In the genomic region with DNA sequence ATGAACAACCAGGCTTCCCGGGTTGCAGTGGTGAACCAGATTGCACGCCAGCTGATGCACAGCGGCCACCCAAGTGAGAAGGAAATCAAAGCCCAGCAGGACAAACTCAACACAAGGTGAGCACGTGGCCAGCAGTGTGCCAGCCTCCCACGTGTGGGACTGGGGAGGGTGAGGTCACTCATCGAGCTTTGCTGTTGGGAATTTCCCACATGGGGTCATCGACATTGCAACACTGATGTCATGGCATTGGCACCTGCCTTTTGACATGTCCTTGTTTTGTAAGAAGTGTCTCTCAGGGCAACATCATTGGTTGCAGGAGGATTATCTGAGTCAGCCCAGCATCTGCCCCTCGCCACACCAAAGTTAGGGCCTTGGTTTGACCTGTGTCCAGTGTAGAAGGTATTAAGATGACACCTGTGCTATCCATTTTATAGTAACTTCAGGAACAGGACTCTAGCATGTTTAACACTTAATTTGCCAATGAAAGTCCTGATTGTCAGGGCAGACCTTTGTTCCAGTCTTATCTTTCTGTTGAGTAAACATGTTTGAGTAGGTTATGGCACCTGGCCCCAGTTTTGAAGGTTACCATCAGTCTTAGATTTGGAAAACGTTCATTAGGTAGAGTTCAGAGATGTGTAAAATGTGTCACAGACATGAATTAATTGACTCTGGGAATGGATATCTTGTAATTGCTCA, we compare ENCODE assay signal across 2 cellular contexts.
A peak's percentile ranks its signal among the peaks of the same experiment; 100 is the strongest.
TF ChIP-seq lines count a peak whose summit lies in the region.

No MANE protein-coding gene starts in this region.

TF ChIP-seq in A549, 52 proteins besides CTCF, POLR2A, EP300 and RAD21 (continued from another document):
- TF ChIP-seq, protein P1, sequence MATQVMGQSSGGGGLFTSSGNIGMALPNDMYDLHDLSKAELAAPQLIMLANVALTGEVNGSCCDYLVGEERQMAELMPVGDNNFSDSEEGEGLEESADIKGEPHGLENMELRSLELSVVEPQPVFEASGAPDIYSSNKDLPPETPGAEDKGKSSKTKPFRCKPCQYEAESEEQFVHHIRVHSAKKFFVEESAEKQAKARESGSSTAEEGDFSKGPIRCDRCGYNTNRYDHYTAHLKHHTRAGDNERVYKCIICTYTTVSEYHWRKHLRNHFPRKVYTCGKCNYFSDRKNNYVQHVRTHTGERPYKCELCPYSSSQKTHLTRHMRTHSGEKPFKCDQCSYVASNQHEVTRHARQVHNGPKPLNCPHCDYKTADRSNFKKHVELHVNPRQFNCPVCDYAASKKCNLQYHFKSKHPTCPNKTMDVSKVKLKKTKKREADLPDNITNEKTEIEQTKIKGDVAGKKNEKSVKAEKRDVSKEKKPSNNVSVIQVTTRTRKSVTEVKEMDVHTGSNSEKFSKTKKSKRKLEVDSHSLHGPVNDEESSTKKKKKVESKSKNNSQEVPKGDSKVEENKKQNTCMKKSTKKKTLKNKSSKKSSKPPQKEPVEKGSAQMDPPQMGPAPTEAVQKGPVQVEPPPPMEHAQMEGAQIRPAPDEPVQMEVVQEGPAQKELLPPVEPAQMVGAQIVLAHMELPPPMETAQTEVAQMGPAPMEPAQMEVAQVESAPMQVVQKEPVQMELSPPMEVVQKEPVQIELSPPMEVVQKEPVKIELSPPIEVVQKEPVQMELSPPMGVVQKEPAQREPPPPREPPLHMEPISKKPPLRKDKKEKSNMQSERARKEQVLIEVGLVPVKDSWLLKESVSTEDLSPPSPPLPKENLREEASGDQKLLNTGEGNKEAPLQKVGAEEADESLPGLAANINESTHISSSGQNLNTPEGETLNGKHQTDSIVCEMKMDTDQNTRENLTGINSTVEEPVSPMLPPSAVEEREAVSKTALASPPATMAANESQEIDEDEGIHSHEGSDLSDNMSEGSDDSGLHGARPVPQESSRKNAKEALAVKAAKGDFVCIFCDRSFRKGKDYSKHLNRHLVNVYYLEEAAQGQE (IDR thresholded peaks at IDR 0.05), result no peak
- no peak; the same call in 1 of the 2 replicates for TF ChIP-seq HOXB13 (CRISPR knock-in tag; IDR thresholded peaks at IDR 0.05; ENCODE audit: low read depth)

TF ChIP-seq in HepG2, 621 proteins besides CTCF, POLR2A, EP300 and RAD21 (continued from another document and continues in another):
- TF ChIP-seq, protein P2, sequence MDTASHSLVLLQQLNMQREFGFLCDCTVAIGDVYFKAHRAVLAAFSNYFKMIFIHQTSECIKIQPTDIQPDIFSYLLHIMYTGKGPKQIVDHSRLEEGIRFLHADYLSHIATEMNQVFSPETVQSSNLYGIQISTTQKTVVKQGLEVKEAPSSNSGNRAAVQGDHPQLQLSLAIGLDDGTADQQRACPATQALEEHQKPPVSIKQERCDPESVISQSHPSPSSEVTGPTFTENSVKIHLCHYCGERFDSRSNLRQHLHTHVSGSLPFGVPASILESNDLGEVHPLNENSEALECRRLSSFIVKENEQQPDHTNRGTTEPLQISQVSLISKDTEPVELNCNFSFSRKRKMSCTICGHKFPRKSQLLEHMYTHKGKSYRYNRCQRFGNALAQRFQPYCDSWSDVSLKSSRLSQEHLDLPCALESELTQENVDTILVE (CRISPR knock-in tag; IDR thresholded peaks at IDR 0.05), result peak; percentile 49; the same call in 1 of the 2 replicates
- TF ChIP-seq POGZ (CRISPR knock-in tag; IDR thresholded peaks at IDR 0.05) (peak; percentile 70; the same call in 1 of the 2 replicates), PCBP2 (optimal IDR thresholded peaks at IDR 0.05; ENCODE audit: low read depth, low read length, poor library complexity, severe bottlenecking) (no peak), NFKB2 (CRISPR knock-in tag; IDR thresholded peaks at IDR 0.05; ENCODE audit: borderline replicate concordance) (no peak; the same call in 1 of the 2 replicates), SCMH1 (CRISPR knock-in tag; IDR thresholded peaks at IDR 0.05; ENCODE audit: borderline replicate concordance) (no peak), KLF13 (CRISPR knock-in tag; IDR thresholded peaks at IDR 0.05) (no peak), SAFB2 (CRISPR knock-in tag; IDR thresholded peaks at IDR 0.05; ENCODE audit: borderline replicate concordance, low read depth) (no peak), FOXP1 (IDR thresholded peaks at IDR 0.05) (no peak), FOXP1 (CRISPR knock-in tag; IDR thresholded peaks at IDR 0.05) (peak; percentile 52), IKZF4 (CRISPR knock-in tag; IDR thresholded peaks at IDR 0.05; ENCODE audit: borderline replicate concordance, low read depth, not compliant biosample characterization) (no peak), ZNF550 (CRISPR knock-in tag; IDR thresholded peaks at IDR 0.05; ENCODE audit: borderline replicate concordance) (no peak), ZNF10 (CRISPR knock-in tag; IDR thresholded peaks at IDR 0.05; ENCODE audit: borderline replicate concordance, low read depth) (no peak), ZNF788 (CRISPR knock-in tag; IDR thresholded peaks at IDR 0.05; ENCODE audit: borderline replicate concordance) (peak; percentile 77), PAX8 (CRISPR knock-in tag; IDR thresholded peaks at IDR 0.05; ENCODE audit: borderline replicate concordance) (no peak), ZNF572 (CRISPR knock-in tag; IDR thresholded peaks at IDR 0.05) (no peak), HOXA5 (CRISPR knock-in tag; IDR thresholded peaks at IDR 0.05) (peak; percentile 60; the same call in 1 of the 2 replicates), ZNF530 (CRISPR knock-in tag; IDR thresholded peaks at IDR 0.05; ENCODE audit: low read depth) (no peak), FOXO1 (CRISPR knock-in tag; IDR thresholded peaks at IDR 0.05) (peak; percentile 56), HMG20B (CRISPR knock-in tag; conservative IDR thresholded peaks at IDR 0.05) (no peak), ZNF234 (CRISPR knock-in tag; conservative IDR thresholded peaks at IDR 0.05) (no peak), ZNF7 (CRISPR knock-in tag; IDR thresholded peaks at IDR 0.05) (no peak), ZNF720 (CRISPR knock-in tag; IDR thresholded peaks at IDR 0.05) (no peak), MAFG (CRISPR knock-in tag; IDR thresholded peaks at IDR 0.05) (no peak), NPAS2 (CRISPR knock-in tag; IDR thresholded peaks at IDR 0.05; ENCODE audit: borderline replicate concordance) (no peak), NFE2L2 (IDR thresholded peaks at IDR 0.05; ENCODE audit: low read length) (no peak), ZNF354B (CRISPR knock-in tag; IDR thresholded peaks at IDR 0.05) (no peak), IRF2 (CRISPR knock-in tag; IDR thresholded peaks at IDR 0.05) (no peak), ZBTB38 (CRISPR knock-in tag; IDR thresholded peaks at IDR 0.05) (peak; percentile 52), NFATC3 (CRISPR knock-in tag; IDR thresholded peaks at IDR 0.05) (no peak), ZNF558 (CRISPR knock-in tag; IDR thresholded peaks at IDR 0.05; ENCODE audit: borderline replicate concordance) (no peak; the same call in 1 of the 2 replicates), NONO (IDR thresholded peaks at IDR 0.05) (no peak), NONO (CRISPR knock-in tag; conservative IDR thresholded peaks at IDR 0.05) (peak; percentile 39; the same call in 1 of the 2 replicates), ZNF878 (CRISPR knock-in tag; IDR thresholded peaks at IDR 0.05) (no peak), SOX13 (IDR thresholded peaks at IDR 0.05) (no peak), SOX13 (CRISPR knock-in tag; conservative IDR thresholded peaks at IDR 0.05 in 1 of 2, IDR thresholded peaks at IDR 0.05 in 1 of 2) (peak in 1 of 2 experiments; percentile 48; a peak in 1 of 4 replicates), THYN1 (CRISPR knock-in tag; IDR thresholded peaks at IDR 0.05; ENCODE audit: borderline replicate concordance, low read depth) (no peak), SIN3B (IDR thresholded peaks at IDR 0.05; ENCODE audit: low read length) (no peak), TOPORS (CRISPR knock-in tag; IDR thresholded peaks at IDR 0.05) (0 out of 2 replicates have a peak, but pooled peaks have one; percentile 25), ZNF484 (CRISPR knock-in tag; IDR thresholded peaks at IDR 0.05; ENCODE audit: borderline replicate concordance, low read depth) (no peak), HNRNPK (IDR thresholded peaks at IDR 0.05; ENCODE audit: low read depth, low read length, poor library complexity, severe bottlenecking) (no peak), ZNF44 (CRISPR knock-in tag; IDR thresholded peaks at IDR 0.05) (peak; percentile 88; the same call in 1 of the 2 replicates), ZNF224 (CRISPR knock-in tag; IDR thresholded peaks at IDR 0.05) (no peak), RBM22 (optimal IDR thresholded peaks at IDR 0.05; ENCODE audit: low read length) (peak; percentile 11), ZFY (CRISPR knock-in tag; IDR thresholded peaks at IDR 0.05) (no peak), EHMT2 (IDR thresholded peaks at IDR 0.05; ENCODE audit: borderline replicate concordance, low read depth, low read length) (no peak), U2AF1 (optimal IDR thresholded peaks at IDR 0.05; ENCODE audit: low read depth, low read length) (no peak), GTF3A (CRISPR knock-in tag; conservative IDR thresholded peaks at IDR 0.05) (no peak)
- TF ChIP-seq, protein P3, sequence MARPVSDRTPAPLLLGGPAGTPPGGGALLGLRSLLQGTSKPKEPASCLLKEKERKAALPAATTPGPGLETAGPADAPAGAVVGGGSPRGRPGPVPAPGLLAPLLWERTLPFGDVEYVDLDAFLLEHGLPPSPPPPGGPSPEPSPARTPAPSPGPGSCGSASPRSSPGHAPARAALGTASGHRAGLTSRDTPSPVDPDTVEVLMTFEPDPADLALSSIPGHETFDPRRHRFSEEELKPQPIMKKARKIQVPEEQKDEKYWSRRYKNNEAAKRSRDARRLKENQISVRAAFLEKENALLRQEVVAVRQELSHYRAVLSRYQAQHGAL (CRISPR knock-in tag; IDR thresholded peaks at IDR 0.05; ENCODE audit: not compliant biosample characterization), result no peak
- TF ChIP-seq, protein P4, sequence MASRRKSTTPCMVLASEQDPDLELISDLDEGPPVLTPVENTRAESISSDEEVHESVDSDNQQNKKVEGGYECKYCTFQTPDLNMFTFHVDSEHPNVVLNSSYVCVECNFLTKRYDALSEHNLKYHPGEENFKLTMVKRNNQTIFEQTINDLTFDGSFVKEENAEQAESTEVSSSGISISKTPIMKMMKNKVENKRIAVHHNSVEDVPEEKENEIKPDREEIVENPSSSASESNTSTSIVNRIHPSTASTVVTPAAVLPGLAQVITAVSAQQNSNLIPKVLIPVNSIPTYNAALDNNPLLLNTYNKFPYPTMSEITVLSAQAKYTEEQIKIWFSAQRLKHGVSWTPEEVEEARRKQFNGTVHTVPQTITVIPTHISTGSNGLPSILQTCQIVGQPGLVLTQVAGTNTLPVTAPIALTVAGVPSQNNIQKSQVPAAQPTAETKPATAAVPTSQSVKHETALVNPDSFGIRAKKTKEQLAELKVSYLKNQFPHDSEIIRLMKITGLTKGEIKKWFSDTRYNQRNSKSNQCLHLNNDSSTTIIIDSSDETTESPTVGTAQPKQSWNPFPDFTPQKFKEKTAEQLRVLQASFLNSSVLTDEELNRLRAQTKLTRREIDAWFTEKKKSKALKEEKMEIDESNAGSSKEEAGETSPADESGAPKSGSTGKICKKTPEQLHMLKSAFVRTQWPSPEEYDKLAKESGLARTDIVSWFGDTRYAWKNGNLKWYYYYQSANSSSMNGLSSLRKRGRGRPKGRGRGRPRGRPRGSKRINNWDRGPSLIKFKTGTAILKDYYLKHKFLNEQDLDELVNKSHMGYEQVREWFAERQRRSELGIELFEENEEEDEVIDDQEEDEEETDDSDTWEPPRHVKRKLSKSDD (CRISPR knock-in tag; IDR thresholded peaks at IDR 0.05; ENCODE audit: low read depth), result no peak
- TF ChIP-seq, protein P5, sequence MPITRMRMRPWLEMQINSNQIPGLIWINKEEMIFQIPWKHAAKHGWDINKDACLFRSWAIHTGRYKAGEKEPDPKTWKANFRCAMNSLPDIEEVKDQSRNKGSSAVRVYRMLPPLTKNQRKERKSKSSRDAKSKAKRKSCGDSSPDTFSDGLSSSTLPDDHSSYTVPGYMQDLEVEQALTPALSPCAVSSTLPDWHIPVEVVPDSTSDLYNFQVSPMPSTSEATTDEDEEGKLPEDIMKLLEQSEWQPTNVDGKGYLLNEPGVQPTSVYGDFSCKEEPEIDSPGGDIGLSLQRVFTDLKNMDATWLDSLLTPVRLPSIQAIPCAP (CRISPR knock-in tag; IDR thresholded peaks at IDR 0.05; ENCODE audit: low read depth), result no peak
- TF ChIP-seq, protein P6, sequence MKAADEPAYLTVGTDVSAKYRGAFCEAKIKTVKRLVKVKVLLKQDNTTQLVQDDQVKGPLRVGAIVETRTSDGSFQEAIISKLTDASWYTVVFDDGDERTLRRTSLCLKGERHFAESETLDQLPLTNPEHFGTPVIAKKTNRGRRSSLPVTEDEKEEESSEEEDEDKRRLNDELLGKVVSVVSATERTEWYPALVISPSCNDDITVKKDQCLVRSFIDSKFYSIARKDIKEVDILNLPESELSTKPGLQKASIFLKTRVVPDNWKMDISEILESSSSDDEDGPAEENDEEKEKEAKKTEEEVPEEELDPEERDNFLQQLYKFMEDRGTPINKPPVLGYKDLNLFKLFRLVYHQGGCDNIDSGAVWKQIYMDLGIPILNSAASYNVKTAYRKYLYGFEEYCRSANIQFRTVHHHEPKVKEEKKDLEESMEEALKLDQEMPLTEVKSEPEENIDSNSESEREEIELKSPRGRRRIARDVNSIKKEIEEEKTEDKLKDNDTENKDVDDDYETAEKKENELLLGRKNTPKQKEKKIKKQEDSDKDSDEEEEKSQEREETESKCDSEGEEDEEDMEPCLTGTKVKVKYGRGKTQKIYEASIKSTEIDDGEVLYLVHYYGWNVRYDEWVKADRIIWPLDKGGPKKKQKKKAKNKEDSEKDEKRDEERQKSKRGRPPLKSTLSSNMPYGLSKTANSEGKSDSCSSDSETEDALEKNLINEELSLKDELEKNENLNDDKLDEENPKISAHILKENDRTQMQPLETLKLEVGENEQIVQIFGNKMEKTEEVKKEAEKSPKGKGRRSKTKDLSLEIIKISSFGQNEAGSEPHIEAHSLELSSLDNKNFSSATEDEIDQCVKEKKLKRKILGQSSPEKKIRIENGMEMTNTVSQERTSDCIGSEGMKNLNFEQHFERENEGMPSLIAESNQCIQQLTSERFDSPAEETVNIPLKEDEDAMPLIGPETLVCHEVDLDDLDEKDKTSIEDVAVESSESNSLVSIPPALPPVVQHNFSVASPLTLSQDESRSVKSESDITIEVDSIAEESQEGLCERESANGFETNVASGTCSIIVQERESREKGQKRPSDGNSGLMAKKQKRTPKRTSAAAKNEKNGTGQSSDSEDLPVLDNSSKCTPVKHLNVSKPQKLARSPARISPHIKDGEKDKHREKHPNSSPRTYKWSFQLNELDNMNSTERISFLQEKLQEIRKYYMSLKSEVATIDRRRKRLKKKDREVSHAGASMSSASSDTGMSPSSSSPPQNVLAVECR (CRISPR knock-in tag; IDR thresholded peaks at IDR 0.05; ENCODE audit: borderline replicate concordance), result peak; percentile 61; the same call in 1 of the 2 replicates
- TF ChIP-seq, protein P7, sequence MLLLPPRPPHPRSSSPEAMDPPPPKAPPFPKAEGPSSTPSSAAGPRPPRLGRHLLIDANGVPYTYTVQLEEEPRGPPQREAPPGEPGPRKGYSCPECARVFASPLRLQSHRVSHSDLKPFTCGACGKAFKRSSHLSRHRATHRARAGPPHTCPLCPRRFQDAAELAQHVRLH (CRISPR knock-in tag; IDR thresholded peaks at IDR 0.05; ENCODE audit: borderline replicate concordance, low read depth), result peak; percentile 24; the same call in 1 of the 2 replicates
- TF ChIP-seq, protein P8, sequence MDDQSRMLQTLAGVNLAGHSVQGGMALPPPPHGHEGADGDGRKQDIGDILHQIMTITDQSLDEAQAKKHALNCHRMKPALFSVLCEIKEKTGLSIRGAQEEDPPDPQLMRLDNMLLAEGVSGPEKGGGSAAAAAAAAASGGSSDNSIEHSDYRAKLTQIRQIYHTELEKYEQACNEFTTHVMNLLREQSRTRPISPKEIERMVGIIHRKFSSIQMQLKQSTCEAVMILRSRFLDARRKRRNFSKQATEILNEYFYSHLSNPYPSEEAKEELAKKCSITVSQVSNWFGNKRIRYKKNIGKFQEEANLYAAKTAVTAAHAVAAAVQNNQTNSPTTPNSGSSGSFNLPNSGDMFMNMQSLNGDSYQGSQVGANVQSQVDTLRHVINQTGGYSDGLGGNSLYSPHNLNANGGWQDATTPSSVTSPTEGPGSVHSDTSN (CRISPR knock-in tag; IDR thresholded peaks at IDR 0.05; ENCODE audit: borderline replicate concordance), result no peak
